15 cellular contexts compared by ENCODE assay signal in the genomic region with DNA sequence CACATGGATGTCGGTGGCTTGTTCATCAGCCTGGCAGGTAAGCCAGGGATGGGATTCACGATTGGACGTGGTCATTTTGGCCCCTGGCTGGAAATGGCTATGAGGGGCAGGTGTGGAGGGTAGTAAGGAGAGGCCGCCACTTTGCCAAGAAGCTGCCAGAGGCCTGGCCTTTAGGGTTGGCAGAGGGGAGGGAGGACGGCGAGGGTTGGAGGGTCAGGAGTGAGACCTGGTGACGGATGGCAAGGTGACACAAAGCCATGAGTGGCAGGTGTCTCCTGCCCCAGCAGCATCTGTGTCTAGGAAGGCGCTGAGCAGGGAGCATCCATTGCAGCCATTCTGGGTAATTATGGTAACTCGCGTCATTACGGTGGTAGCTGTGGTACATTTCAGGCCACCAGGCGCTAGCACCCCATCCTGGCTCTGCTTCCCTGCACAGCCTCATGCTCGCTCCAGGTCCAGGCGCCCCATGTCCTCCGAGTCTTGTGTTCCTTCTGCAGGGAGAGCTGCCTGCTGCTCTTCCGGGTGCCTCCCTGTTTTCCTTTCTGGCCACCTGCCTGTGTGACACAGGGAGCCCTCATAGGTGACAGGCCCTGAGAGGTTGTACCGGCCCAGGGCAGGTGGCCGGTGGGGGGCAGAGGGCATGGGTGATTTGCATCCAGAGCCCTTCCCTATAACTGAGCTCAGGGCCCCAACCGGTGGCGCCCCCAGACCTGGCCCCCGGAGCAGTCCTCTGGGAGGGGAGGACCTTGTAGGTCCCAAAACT. TPM values are rescaled to one million over a fixed set of nuclear protein-coding genes. Genes with fewer than 3 reads are reported as not detected.
DNase-seq lines count a peak whose midpoint lies in the region; ATAC-seq and TF ChIP-seq lines count a peak whose summit lies in the region.
"Had no signal": no experiment of that assay in that cellular context is flagged by ENCODE, and none has a peak within 500 bp of the region (broad histone marks: within the 10 kb centered on the region; RNA-seq: fewer than 3 reads in every experiment).

No MANE protein-coding gene starts in this region.

- no peak for DNase-seq in activated CD4-positive, alpha-beta T cell treated with anti-CD3 and anti-CD28 coated beads, Interleukin-2, amount 10 ng/mL, durations not matched to agents 7 days and 5 days
- DNase-seq in activated CD4-positive, alpha-beta T cell treated with anti-CD3 and anti-CD28 coated beads, Interleukin-2, amount 50 U/mL, for 1 hour: no peak
- DNase-seq in activated CD4-positive, alpha-beta memory T cell treated with anti-CD3 and anti-CD28 coated beads, Interleukin-2, amount 10 ng/mL, durations not matched to agents 7 days and 5 days: no peak
- DNase-seq in endothelial cell (ENCODE audit: low spot score): no peak
- DNase-seq in gastrocnemius medialis: no peak
- DNase-seq in KG1 (lab: John Stamatoyannopoulos, UW): no peak
- DNase-seq: activated CD4-positive, alpha-beta T cell treated with anti-CD3 and anti-CD28 coated beads for 4 hours; amniotic stem cell; NCI-H2107; SW 1271 had no signal

- H3K4me3 Mint-ChIP-seq in activated CD4-positive, alpha-beta T cell treated with anti-CD3 and anti-CD28 coated beads, Interleukin-2, amount 10 ng/mL, durations not matched to agents 7 days and 5 days: peak overlapping the region; percentile 89
- H3K4me3 Mint-ChIP-seq in activated CD4-positive, alpha-beta memory T cell treated with anti-CD3 and anti-CD28 coated beads, Interleukin-2, amount 10 ng/mL, durations not matched to agents 7 days and 5 days: peak overlapping the region; percentile 94
- no peak overlapping the region for H3K4me3 Mint-ChIP-seq in endothelial cell (ENCODE audit: unreplicated experiment)

- H3K27ac Mint-ChIP-seq in activated CD4-positive, alpha-beta T cell treated with anti-CD3 and anti-CD28 coated beads, Interleukin-2, amount 10 ng/mL, durations not matched to agents 7 days and 5 days: peak overlapping the region; percentile 79
- peak overlapping the region; percentile 91 for H3K27ac Mint-ChIP-seq in activated CD4-positive, alpha-beta memory T cell treated with anti-CD3 and anti-CD28 coated beads, Interleukin-2, amount 10 ng/mL, durations not matched to agents 7 days and 5 days
- H3K27ac Mint-ChIP-seq in endothelial cell (ENCODE audit: unreplicated experiment): peak overlapping the region; percentile 57

- POLR2A ChIA-PET in activated CD4-positive, alpha-beta T cell treated with anti-CD3 and anti-CD28 coated beads, Interleukin-2, amount 10 ng/mL, durations not matched to agents 7 days and 5 days (lab: Charles Lee): no interaction called here
- POLR2A ChIA-PET in activated CD4-positive, alpha-beta memory T cell treated with anti-CD3 and anti-CD28 coated beads, Interleukin-2, amount 10 ng/mL, durations not matched to agents 7 days and 5 days (lab: Charles Lee): interaction anchor here (0.9 to 2.8 kb wide), 4 partner anchors 8 to 142 kb away, joined by 3 to 17 read pairs (median 6); partner anchors contain the start of gene JUND

- peaks cover 4% of the 10 kb centered on the region for H3K27me3 Mint-ChIP-seq in activated CD4-positive, alpha-beta T cell treated with anti-CD3 and anti-CD28 coated beads, Interleukin-2, amount 10 ng/mL, durations not matched to agents 7 days and 5 days
- no peaks in the 10 kb centered on the region for H3K27me3 Mint-ChIP-seq in activated CD4-positive, alpha-beta memory T cell treated with anti-CD3 and anti-CD28 coated beads, Interleukin-2, amount 10 ng/mL, durations not matched to agents 7 days and 5 days
- peaks cover 27% of the 10 kb centered on the region for H3K27me3 Mint-ChIP-seq in endothelial cell (ENCODE audit: unreplicated experiment)

- CTCF ChIA-PET in activated CD4-positive, alpha-beta T cell treated with anti-CD3 and anti-CD28 coated beads, Interleukin-2, amount 10 ng/mL, durations not matched to agents 7 days and 5 days (lab: Charles Lee): interaction anchor here (0.6 to 1.2 kb wide), 3 partner anchors 17 to 130 kb away, joined by 3 to 4 read pairs (median 3); no protein-coding TSS in a partner anchor
- CTCF ChIA-PET in activated CD4-positive, alpha-beta memory T cell treated with anti-CD3 and anti-CD28 coated beads, Interleukin-2, amount 10 ng/mL, durations not matched to agents 7 days and 5 days (lab: Charles Lee): interaction anchor here (0.6 kb wide), 1 partner anchor 553 kb away, joined by 3 read pairs; no protein-coding TSS in a partner anchor

- peaks cover 22% of the 10 kb centered on the region for H3K36me3 Mint-ChIP-seq in activated CD4-positive, alpha-beta T cell treated with anti-CD3 and anti-CD28 coated beads, Interleukin-2, amount 10 ng/mL, durations not matched to agents 7 days and 5 days (ENCODE audit: low read depth)
- peaks cover 15% of the 10 kb centered on the region for H3K36me3 Mint-ChIP-seq in activated CD4-positive, alpha-beta memory T cell treated with anti-CD3 and anti-CD28 coated beads, Interleukin-2, amount 10 ng/mL, durations not matched to agents 7 days and 5 days (ENCODE audit: low read depth)
- no peaks in the 10 kb centered on the region for H3K36me3 Mint-ChIP-seq in endothelial cell (ENCODE audit: low read depth, unreplicated experiment)

- H3K9me3 Mint-ChIP-seq in activated CD4-positive, alpha-beta T cell treated with anti-CD3 and anti-CD28 coated beads, Interleukin-2, amount 10 ng/mL, durations not matched to agents 7 days and 5 days: no peaks in the 10 kb centered on the region
- H3K9me3 Mint-ChIP-seq in activated CD4-positive, alpha-beta memory T cell treated with anti-CD3 and anti-CD28 coated beads, Interleukin-2, amount 10 ng/mL, durations not matched to agents 7 days and 5 days: no peaks in the 10 kb centered on the region
- H3K9me3 Mint-ChIP-seq in endothelial cell (ENCODE audit: unreplicated experiment): no peaks in the 10 kb centered on the region

- H3K4me1 Mint-ChIP-seq in activated CD4-positive, alpha-beta T cell treated with anti-CD3 and anti-CD28 coated beads, Interleukin-2, amount 10 ng/mL, durations not matched to agents 7 days and 5 days: peaks cover 65% of the 10 kb centered on the region
- peaks cover 66% of the 10 kb centered on the region for H3K4me1 Mint-ChIP-seq in activated CD4-positive, alpha-beta memory T cell treated with anti-CD3 and anti-CD28 coated beads, Interleukin-2, amount 10 ng/mL, durations not matched to agents 7 days and 5 days
- peaks cover 10% of the 10 kb centered on the region for H3K4me1 Mint-ChIP-seq in endothelial cell (ENCODE audit: unreplicated experiment)

- in situ Hi-C loops in gastrocnemius medialis (cut with MboI; ENCODE audit: low sequenced_read_pairs in 4 of 4): loop anchor here in 2 of 4 donors (25.0 kb wide), 1 partner anchor 161 kb away; the partner anchor contains the start of gene IQCN (in 2 of the 2)

- TF ChIP-seq CTCF in endothelial cell (IDR thresholded peaks at IDR 0.05; ENCODE audit: unreplicated experiment): no peak
- no peak for TF ChIP-seq CTCF in gastrocnemius medialis (IDR thresholded peaks at IDR 0.05 in 4 of 5, conservative IDR thresholded peaks at IDR 0.05 in 1 of 5)

- peaks cover 22 to 54% of the 10 kb centered on the region in 2 donors for H3K4me1 ChIP-seq in gastrocnemius medialis

- intact Hi-C loops in gastrocnemius medialis (cut with DNase I; ENCODE audit: low total_unique reads): no loop called here

- no peaks in the 10 kb centered on the region for H3K9me3 ChIP-seq in gastrocnemius medialis
- H3K9me3 ChIP-seq: upper lobe of left lung had no signal

- H3K27ac ChIP-seq in gastrocnemius medialis: peak overlapping the region in 3 of 4 donors; percentile 24 to 38 (median 33)

- H3K36me3 ChIP-seq in gastrocnemius medialis: no peaks in the 10 kb centered on the region

- no peak overlapping the region for H3K4me3 ChIP-seq in gastrocnemius medialis
- H3K4me3 ChIP-seq: upper lobe of left lung had no signal

- TF ChIP-seq POLR2A in gastrocnemius medialis (IDR thresholded peaks at IDR 0.05): no peak

- peaks cover under 1 to 3% (median under 1%) of the 10 kb centered on the region in 3 donors for H3K27me3 ChIP-seq in gastrocnemius medialis
- H3K27me3 ChIP-seq: upper lobe of left lung had no signal

- ATAC-seq in gastrocnemius medialis (no peak), GM19035 (IDR thresholded peaks at IDR 0.05; ENCODE audit: unreplicated experiment) (no peak), HG03135 (IDR thresholded peaks at IDR 0.05; ENCODE audit: unreplicated experiment) (no peak)
- ATAC-seq: sciatic nerve had no signal

RNA-seq across cellular contexts. Expression of gene SSBP4, which starts 4.2 kb away (rescaled TPM):
- 100 to 1,000 TPM; 112 to 123 TPM for total RNA-seq in activated CD4-positive, alpha-beta T cell treated with anti-CD3 and anti-CD28 coated beads, Interleukin-2, amount 10 ng/mL, durations not matched to agents 7 days and 5 days
- total RNA-seq in activated CD4-positive, alpha-beta memory T cell treated with anti-CD3 and anti-CD28 coated beads, Interleukin-2, amount 10 ng/mL, durations not matched to agents 7 days and 5 days: 100 to 1,000 TPM; 140 to 153 TPM
- total RNA-seq in endothelial cell (ENCODE audit: unreplicated experiment) (60.7 TPM), gastrocnemius medialis (10 to 100 TPM; 24.7 to 65.2 (median 44.1) TPM)

RNA-seq across cellular contexts. Expression of gene ISYNA1, which starts 14.5 kb away (rescaled TPM):
- total RNA-seq in activated CD4-positive, alpha-beta T cell treated with anti-CD3 and anti-CD28 coated beads, Interleukin-2, amount 10 ng/mL, durations not matched to agents 7 days and 5 days: 10 to 100 TPM; 10.7 to 12.1 TPM
- 10 to 100 TPM; 16.7 to 18.0 TPM for total RNA-seq in activated CD4-positive, alpha-beta memory T cell treated with anti-CD3 and anti-CD28 coated beads, Interleukin-2, amount 10 ng/mL, durations not matched to agents 7 days and 5 days
- total RNA-seq in endothelial cell (ENCODE audit: unreplicated experiment) (68.5 TPM), gastrocnemius medialis (10 to 100 TPM in 1 of 4 donors, 1 to 10 TPM in 3; 5.1 to 29.1 (median 7.8) TPM)

RNA-seq across cellular contexts. Expression of gene LRRC25, which starts 26.0 kb away (rescaled TPM):
- not detected for total RNA-seq in activated CD4-positive, alpha-beta T cell treated with anti-CD3 and anti-CD28 coated beads, Interleukin-2, amount 10 ng/mL, durations not matched to agents 7 days and 5 days
- total RNA-seq in activated CD4-positive, alpha-beta memory T cell treated with anti-CD3 and anti-CD28 coated beads, Interleukin-2, amount 10 ng/mL, durations not matched to agents 7 days and 5 days: not detected
- total RNA-seq in endothelial cell (ENCODE audit: unreplicated experiment) (not detected), gastrocnemius medialis (1 to 10 TPM in 3 of 4 donors, under 1 TPM in 1; 0.34 to 4.2 (median 2.3) TPM)
- total RNA-seq: endothelial cell of umbilical vein had no signal

RNA-seq across cellular contexts. Expression of gene GDF15, which starts 37.5 kb away (rescaled TPM):
- not detected for total RNA-seq in activated CD4-positive, alpha-beta T cell treated with anti-CD3 and anti-CD28 coated beads, Interleukin-2, amount 10 ng/mL, durations not matched to agents 7 days and 5 days
- total RNA-seq in activated CD4-positive, alpha-beta memory T cell treated with anti-CD3 and anti-CD28 coated beads, Interleukin-2, amount 10 ng/mL, durations not matched to agents 7 days and 5 days: not detected
- total RNA-seq in endothelial cell (ENCODE audit: unreplicated experiment): 1.3 TPM
- 1 to 10 TPM in 2 of 4 donors, not detected in 2; 1.4 to 2.7 TPM for total RNA-seq in gastrocnemius medialis
